ENCODE assay signal across 1 cellular context in genomic region chr20:41030536-41031242, GRCh38.
TF ChIP-seq lines count a peak whose summit lies in the region.

No MANE protein-coding gene starts in this region.

TF ChIP-seq in A549, 52 proteins besides CTCF, POLR2A, EP300 and RAD21 (continued from another document):
- no peak for TF ChIP-seq NPAS2 (CRISPR knock-in tag; IDR thresholded peaks at IDR 0.05; ENCODE audit: borderline replicate concordance)
TF ChIP-seq in A549: peak in this region for 0.
